ENCODE assay signal across 24 cellular contexts in the genomic region with DNA sequence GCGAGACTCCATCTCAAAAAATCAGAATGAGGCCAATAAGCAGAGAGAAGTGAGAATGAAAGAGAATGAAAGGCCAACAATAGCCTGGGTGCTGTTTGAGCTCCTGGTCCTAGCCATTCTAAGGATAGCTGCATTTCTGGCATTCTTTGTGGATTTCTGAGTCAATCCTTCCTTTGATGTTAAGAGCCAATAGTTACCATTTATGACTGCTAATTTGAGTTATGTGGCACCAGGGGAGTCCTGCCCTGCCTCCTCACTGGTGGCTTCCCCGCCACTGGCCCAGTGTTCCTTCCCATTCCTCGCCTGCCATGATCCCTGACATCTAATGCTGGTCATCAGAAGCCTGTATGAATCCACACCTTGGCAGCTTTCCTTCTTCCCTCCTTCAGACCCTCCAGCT.
"Had no signal": no experiment of that assay in that cellular context is flagged by ENCODE, and none has a peak within 500 bp of the region (broad histone marks: within the 10 kb centered on the region; RNA-seq: fewer than 3 reads in every experiment).

No MANE protein-coding gene starts in this region.

- H3K27ac Mint-ChIP-seq: activated B cell treated with CpG ODN at 0.5 μM for 24 hours; activated CD4-positive, alpha-beta T cell treated with anti-CD3 and anti-CD28 coated beads for 36 hours; activated naive CD8-positive, alpha-beta T cell; activated T-cell treated with anti-CD3 and anti-CD28 coated beads, Interleukin-2, amount 50 U/mL, for 24 hours; activated T-helper 17 cell treated with anti-CD3 and anti-CD28 coated beads, Interleukin-2, amount 50 U/mL, for 72 hours; natural killer cell treated with Interleukin-12 subunit alpha and Interleukin-12 subunit beta and Interleukin-15 and Interleukin-18, amount 100 ng/mL, for 72 hours; progenitor cell of endocrine pancreas had no signal

- H3K4me1 Mint-ChIP-seq: activated B cell treated with CpG ODN at 0.5 μM for 24 hours; activated CD4-positive, alpha-beta T cell treated with anti-CD3 and anti-CD28 coated beads for 36 hours; activated T-helper 17 cell treated with anti-CD3 and anti-CD28 coated beads, Interleukin-2, amount 50 U/mL, for 72 hours had no signal

- H3K9me3 Mint-ChIP-seq: activated T-helper 17 cell treated with anti-CD3 and anti-CD28 coated beads, Interleukin-2, amount 50 U/mL, for 72 hours; natural killer cell treated with Interleukin-12 subunit alpha and Interleukin-12 subunit beta and Interleukin-15 and Interleukin-18, amount 100 ng/mL, for 72 hours had no signal

- H3K36me3 Mint-ChIP-seq: activated naive CD8-positive, alpha-beta T cell; natural killer cell treated with Interleukin-12 subunit alpha and Interleukin-12 subunit beta and Interleukin-15 and Interleukin-18, amount 100 ng/mL, for 72 hours had no signal

- H3K4me3 Mint-ChIP-seq: activated B cell treated with CpG ODN at 0.5 μM for 24 hours; activated CD4-positive, alpha-beta T cell treated with anti-CD3 and anti-CD28 coated beads for 36 hours; activated naive CD8-positive, alpha-beta T cell; activated T-cell treated with anti-CD3 and anti-CD28 coated beads, Interleukin-2, amount 50 U/mL, for 24 hours; activated T-helper 17 cell treated with anti-CD3 and anti-CD28 coated beads, Interleukin-2, amount 50 U/mL, for 72 hours; natural killer cell treated with Interleukin-12 subunit alpha and Interleukin-12 subunit beta and Interleukin-15 and Interleukin-18, amount 100 ng/mL, for 72 hours had no signal

- H3K4me3 ChIP-seq: adrenal gland, ascending aorta, coronary artery, esophagus squamous epithelium, gastrocnemius medialis, left ventricle myocardium inferior, upper lobe of right lung had no signal

- H3K4me1 ChIP-seq: adrenal gland, ascending aorta, esophagus squamous epithelium, gastrocnemius medialis, left ventricle myocardium inferior, upper lobe of right lung had no signal

- H3K27me3 Mint-ChIP-seq: activated B cell treated with CpG ODN at 0.5 μM for 24 hours; activated CD4-positive, alpha-beta T cell treated with anti-CD3 and anti-CD28 coated beads for 36 hours; activated T-cell treated with anti-CD3 and anti-CD28 coated beads, Interleukin-2, amount 50 U/mL, for 24 hours; activated T-helper 17 cell treated with anti-CD3 and anti-CD28 coated beads, Interleukin-2, amount 50 U/mL, for 72 hours had no signal

- H3K27me3 ChIP-seq: ascending aorta, esophagus squamous epithelium, gastrocnemius medialis, upper lobe of right lung had no signal

- H3K27ac ChIP-seq: adrenal gland, ascending aorta, coronary artery, esophagus squamous epithelium, gastrocnemius medialis, left ventricle myocardium inferior, upper lobe of right lung had no signal

- H3K36me3 ChIP-seq: adrenal gland, ascending aorta, esophagus squamous epithelium, gastrocnemius medialis, left ventricle myocardium inferior, upper lobe of right lung had no signal

- DNase-seq: activated B cell treated with CpG ODN at 0.5 μM for 24 hours; activated CD4-positive, alpha-beta T cell treated with anti-CD3 and anti-CD28 coated beads for 36 hours; activated CD4-positive, alpha-beta T cell treated with anti-CD3 and anti-CD28 coated beads, Interleukin-2, amount 50 U/mL, for 4 hours; activated CD8-positive, alpha-beta memory T cell treated with anti-CD3 and anti-CD28 coated beads for 24 hours; activated CD8-positive, alpha-beta memory T cell treated with anti-CD3 and anti-CD28 coated beads, Interleukin-2, amount 50 U/mL, for 4 hours; activated T-cell treated with anti-CD3 and anti-CD28 coated beads, Interleukin-2, amount 50 U/mL, for 24 hours; adrenal gland; cerebellar nuclear complex; esophagus squamous epithelium; gastrocnemius medialis; head of caudate nucleus; left ventricle myocardium inferior; right cardiac atrium; stimulated activated CD4-positive, alpha-beta T cell treated with anti-CD3 and anti-CD28 coated beads, Interleukin-12 subunit alpha, Interleukin-12 subunit beta, amount 100 ng/mL, for 4 hours; stimulated activated CD4-positive, alpha-beta T cell treated with anti-CD3 and anti-CD28 coated beads, Interleukin-4, amount 100 ng/mL, for 4 hours; stimulated activated naive CD8-positive, alpha-beta T cell treated with anti-CD3 and anti-CD28 coated beads, Interleukin-15, Interleukin-2, amounts not matched to agents 100 U/mL and 50 U/mL, for 24 hours; T-helper 1 cell; upper lobe of right lung had no signal

- H3K9me3 ChIP-seq: adrenal gland, ascending aorta, gastrocnemius medialis, left ventricle myocardium inferior, upper lobe of right lung had no signal
